ENCODE assay signal across 25 cellular contexts in the genomic region with DNA sequence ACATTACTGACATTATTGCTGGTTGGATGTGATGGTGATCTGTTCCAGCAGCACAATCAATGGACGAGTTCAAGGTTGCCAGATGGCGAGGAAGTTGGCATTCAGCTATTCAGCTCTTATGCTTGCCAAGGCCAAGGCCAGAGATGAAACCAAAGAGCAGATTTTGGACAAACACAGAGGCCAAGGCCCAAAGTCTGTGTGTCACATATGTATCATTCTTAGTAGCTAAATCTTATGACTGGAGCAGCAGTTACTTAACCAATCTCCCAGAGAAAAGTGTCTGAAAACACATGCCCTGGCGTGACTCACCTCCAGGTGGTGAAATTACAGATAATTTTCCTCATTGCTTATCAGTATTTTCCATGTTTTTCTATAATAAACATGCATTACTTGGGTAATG.
DNase-seq lines count a peak whose midpoint lies in the region; ATAC-seq and TF ChIP-seq lines count a peak whose summit lies in the region.
"Had no signal": no experiment of that assay in that cellular context is flagged by ENCODE, and none has a peak within 500 bp of the region (broad histone marks: within the 10 kb centered on the region; RNA-seq: fewer than 3 reads in every experiment).

No MANE protein-coding gene starts in this region.

- no peak overlapping the region for H3K4me2 ChIP-seq in mammary epithelial cell (ENCODE audit: insufficient read depth, low read depth, low read length)

- no TSS peak for BruUV-seq in mammary epithelial cell (replicated peaks; lab: Mats Ljungman, UMichigan)

- H3K27me3 ChIP-seq in mammary epithelial cell (ENCODE audit: insufficient read depth, low read length) = no peaks in the 10 kb centered on the region
- H3K27me3 ChIP-seq in kidney epithelial cell (ENCODE audit: control insufficient read depth, insufficient read depth, low read length) = no peaks in the 10 kb centered on the region
- H3K27me3 ChIP-seq: sigmoid colon had no signal

- intact Hi-C loops in mammary epithelial cell (cut with micrococcal nuclease) = no loop called here
- intact Hi-C loops in activated CD4-positive, alpha-beta memory T cell treated with anti-CD3 and anti-CD28 coated beads for 36 hours (cut with micrococcal nuclease) = no loop called here

- H3K27ac ChIP-seq in mammary epithelial cell (ENCODE audit: insufficient read depth, low read depth, low read length) = no peak overlapping the region
- H3K27ac ChIP-seq: HL-60, sigmoid colon had no signal

- no peaks in the 10 kb centered on the region for H3K79me2 ChIP-seq in mammary epithelial cell (ENCODE audit: insufficient read depth, low read length)

- H2AFZ ChIP-seq in mammary epithelial cell (ENCODE audit: low read depth, low read length) = no peak overlapping the region

- in situ Hi-C loops in mammary epithelial cell (cut with MboI; ENCODE audit: low sequenced_read_pairs in 2 of 2) = no loop called here

- no peaks in the 10 kb centered on the region for H3K36me3 Mint-ChIP-seq in activated CD4-positive, alpha-beta memory T cell treated with anti-CD3 and anti-CD28 coated beads for 36 hours
- no peaks in the 10 kb centered on the region for H3K36me3 Mint-ChIP-seq in activated T-cell treated with anti-CD3 and anti-CD28 coated beads, Interleukin-2, amount 50 U/mL, for 24 hours (ENCODE audit: low read depth)
- H3K36me3 Mint-ChIP-seq: CD4-positive, CD25-positive, alpha-beta regulatory T cell; type B pancreatic cell had no signal

- H3K9me3 Mint-ChIP-seq in activated CD4-positive, alpha-beta memory T cell treated with anti-CD3 and anti-CD28 coated beads for 36 hours = peaks cover 6% of the 10 kb centered on the region
- H3K9me3 Mint-ChIP-seq in activated T-cell treated with anti-CD3 and anti-CD28 coated beads, Interleukin-2, amount 50 U/mL, for 24 hours = peaks cover 5% of the 10 kb centered on the region
- H3K9me3 Mint-ChIP-seq: type B pancreatic cell had no signal

- 81% methylated on average over 3 of the region's 3 CpGs for WGBS in mammary epithelial cell (ENCODE audit: low coverage, missing lambda C conversion rate)

- H3K4me1 ChIP-seq in mammary epithelial cell (ENCODE audit: insufficient read depth, low read length) = peaks cover 2% of the 10 kb centered on the region
- H3K4me1 ChIP-seq: HAP-1 had no signal

- H3K4me3 ChIP-seq in mammary epithelial cell (replicated peaks in 1 of 3; ENCODE audit: insufficient read depth in 1 of 3, low read depth in 2 of 3, low read length in 3 of 3) = no peak overlapping the region
- H3K4me3 ChIP-seq in kidney epithelial cell (ENCODE audit: low read depth, low read length) = no peak overlapping the region
- H3K4me3 ChIP-seq: HAP-1, sigmoid colon had no signal

- no peaks in the 10 kb centered on the region for H4K20me1 ChIP-seq in mammary epithelial cell (ENCODE audit: insufficient read depth, low read length)

- peak; percentile 9 for DNase-seq in Ammon's horn (ENCODE audit: low spot score)
- peak; percentile 11 for DNase-seq in M059J (ENCODE audit: low read depth)
- peak; percentile 58 for DNase-seq in mammary epithelial cell
- peak; percentile 23 for DNase-seq in kidney epithelial cell (ENCODE audit: low read depth)
- DNase-seq in activated CD4-positive, alpha-beta memory T cell treated with anti-CD3 and anti-CD28 coated beads for 36 hours = no peak
- no peak for DNase-seq in NK-92 (lab: John Stamatoyannopoulos, UW; ENCODE audit: unreplicated experiment)
- DNase-seq in activated T-cell treated with anti-CD3 and anti-CD28 coated beads, Interleukin-2, amount 50 U/mL, for 24 hours = no peak
- DNase-seq: activated CD4-positive, alpha-beta T cell treated with anti-CD3 and anti-CD28 coated beads for 1 hour; activated gamma-delta T cell; CD4-positive, CD25-positive, alpha-beta regulatory T cell; DND-41; foreskin melanocyte; KBM-7; left ventricle myocardium superior; NCI-H1092; NCI-H2081; occipital lobe; sigmoid colon; stimulated activated CD4-positive, alpha-beta T cell treated with anti-CD3 and anti-CD28 coated beads, Interleukin-1b, Interleukin-23, amount 100 ng/mL, for 48 hours; stimulated activated naive CD8-positive, alpha-beta T cell treated with anti-CD3 and anti-CD28 coated beads, Interleukin-15, Interleukin-2, amounts not matched to agents 100 U/mL and 50 U/mL, for 24 hours had no signal

- no peaks in the 10 kb centered on the region for H3K4me1 Mint-ChIP-seq in activated CD4-positive, alpha-beta memory T cell treated with anti-CD3 and anti-CD28 coated beads for 36 hours (ENCODE audit: low read depth)
- H3K4me1 Mint-ChIP-seq in activated T-cell treated with anti-CD3 and anti-CD28 coated beads, Interleukin-2, amount 50 U/mL, for 24 hours (ENCODE audit: low read depth) = no peaks in the 10 kb centered on the region
- H3K4me1 Mint-ChIP-seq: CD4-positive, CD25-positive, alpha-beta regulatory T cell had no signal

- no peak overlapping the region for H3K4me3 Mint-ChIP-seq in activated CD4-positive, alpha-beta memory T cell treated with anti-CD3 and anti-CD28 coated beads for 36 hours
- H3K4me3 Mint-ChIP-seq in activated T-cell treated with anti-CD3 and anti-CD28 coated beads, Interleukin-2, amount 50 U/mL, for 24 hours = no peak overlapping the region
- H3K4me3 Mint-ChIP-seq: CD4-positive, CD25-positive, alpha-beta regulatory T cell; type B pancreatic cell had no signal

- no peak overlapping the region for H3K9ac ChIP-seq in mammary epithelial cell (ENCODE audit: insufficient read depth, low read length)

- H3K9me3 ChIP-seq in mammary epithelial cell (replicated peaks; ENCODE audit: insufficient read depth, low read length) = no peaks in the 10 kb centered on the region
- H3K9me3 ChIP-seq: HAP-1, sigmoid colon had no signal

- ATAC-seq in HG02610 (IDR thresholded peaks at IDR 0.05; ENCODE audit: unreplicated experiment) = no peak
- ATAC-seq: left ventricle myocardium superior; Panc1; stimulated activated naive CD8-positive, alpha-beta T cell treated with anti-CD3 and anti-CD28 coated beads, Interleukin-15, Interleukin-2, amounts not matched to agents 100 U/mL and 50 U/mL, for 24 hours had no signal

- CTCF ChIA-PET in mammary epithelial cell (lab: Charles Lee; ENCODE audit: low non-redundant PET) = no interaction called here
- CTCF ChIA-PET in activated CD4-positive, alpha-beta memory T cell treated with anti-CD3 and anti-CD28 coated beads for 36 hours (lab: Charles Lee) = no interaction called here

- no peaks in the 10 kb centered on the region for H3K36me3 ChIP-seq in mammary epithelial cell (ENCODE audit: insufficient read depth, low read length)
- H3K36me3 ChIP-seq in kidney epithelial cell (ENCODE audit: control insufficient read depth, insufficient read depth, low read length) = no peaks in the 10 kb centered on the region
- H3K36me3 ChIP-seq: HAP-1, sigmoid colon had no signal

- H3K27ac Mint-ChIP-seq in activated CD4-positive, alpha-beta memory T cell treated with anti-CD3 and anti-CD28 coated beads for 36 hours = no peak overlapping the region
- no peak overlapping the region for H3K27ac Mint-ChIP-seq in activated T-cell treated with anti-CD3 and anti-CD28 coated beads, Interleukin-2, amount 50 U/mL, for 24 hours
- H3K27ac Mint-ChIP-seq: CD4-positive, CD25-positive, alpha-beta regulatory T cell; type B pancreatic cell had no signal

- H3K27me3 Mint-ChIP-seq in activated CD4-positive, alpha-beta memory T cell treated with anti-CD3 and anti-CD28 coated beads for 36 hours = no peaks in the 10 kb centered on the region
- H3K27me3 Mint-ChIP-seq in activated T-cell treated with anti-CD3 and anti-CD28 coated beads, Interleukin-2, amount 50 U/mL, for 24 hours = peaks cover 5% of the 10 kb centered on the region
- H3K27me3 Mint-ChIP-seq: CD4-positive, CD25-positive, alpha-beta regulatory T cell; type B pancreatic cell had no signal

- POLR2A ChIA-PET in activated CD4-positive, alpha-beta memory T cell treated with anti-CD3 and anti-CD28 coated beads for 36 hours (lab: Charles Lee) = no interaction called here

- dilution Hi-C loops in mammary epithelial cell (cut with HindIII; ENCODE audit: low sequenced_read_pairs) = no loop called here

- TF ChIP-seq CTCF in mammary epithelial cell (conservative IDR thresholded peaks at IDR 0.05 in 1 of 2, IDR thresholded peaks at IDR 0.05 in 1 of 2; ENCODE audit: extremely low read depth in 1 of 2, insufficient read depth in 1 of 2, low read depth in 1 of 2, low read length in 2 of 2) = no peak
- TF ChIP-seq CTCF in kidney epithelial cell (IDR thresholded peaks at IDR 0.05; ENCODE audit: insufficient read depth, low read length, poor library complexity, severe bottlenecking) = no peak

Comparison
In these comparisons a context has a peak if more than half of its experiments do, and no peak if none do; other contexts are left out.
1. DNase-seq: peak in Ammon's horn (single experiment), M059J (single experiment), mammary epithelial cell (single experiment) and kidney epithelial cell (single experiment); none in activated CD4-positive, alpha-beta memory T cell treated with anti-CD3 and anti-CD28 coated beads for 36 hours (single experiment), NK-92 (single experiment) and activated T-cell treated with anti-CD3 and anti-CD28 coated beads, Interleukin-2, amount 50 U/mL, for 24 hours (single experiment).